11 cellular contexts compared by ENCODE assay signal in the genomic region with DNA sequence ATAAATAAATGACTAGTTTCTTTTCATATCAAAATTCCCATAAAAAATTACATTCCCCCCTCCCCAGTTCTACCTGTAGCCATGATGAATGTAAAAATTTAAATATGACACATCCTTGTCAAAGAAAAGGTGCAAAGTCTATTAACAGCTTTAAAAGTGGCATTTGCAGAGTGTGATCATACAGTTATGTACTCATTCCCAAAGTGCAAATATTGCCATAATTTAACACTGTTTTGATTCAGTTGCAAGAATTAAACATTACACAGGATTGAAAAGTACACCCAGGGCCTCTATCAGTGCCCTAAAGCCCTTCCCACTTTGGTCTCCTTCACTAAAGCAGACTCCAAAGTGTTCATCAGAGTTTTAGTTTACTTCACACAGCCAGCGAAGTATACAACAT. TPM values are rescaled to one million over a fixed set of nuclear protein-coding genes. Genes with fewer than 3 reads are reported as not detected.
"Had no signal": no experiment of that assay in that cellular context is flagged by ENCODE, and none has a peak within 500 bp of the region (broad histone marks: within the 10 kb centered on the region; RNA-seq: fewer than 3 reads in every experiment).

No MANE protein-coding gene starts in this region.

- H3K4me3 ChIP-seq: esophagus muscularis mucosa, lung, right atrium auricular region, skin epidermis, tibial nerve had no signal

- H3K27me3 Mint-ChIP-seq: naive B cell; stimulated activated naive B cell treated with anti-CD40 and anti-IgM and Interleukin-4, amounts not matched to agents 10 μg/mL and 1 μg/mL and 100 μg/mL, for 72 hours had no signal

- H3K9me3 Mint-ChIP-seq: naive B cell; stimulated activated naive B cell treated with anti-CD40 and anti-IgM and Interleukin-4, amounts not matched to agents 10 μg/mL and 1 μg/mL and 100 μg/mL, for 72 hours had no signal

- H3K27ac ChIP-seq: esophagus muscularis mucosa, right atrium auricular region, skin epidermis, tibial nerve had no signal

- H3K27me3 ChIP-seq: esophagus muscularis mucosa, right atrium auricular region, tibial nerve had no signal

- H3K4me1 ChIP-seq: right atrium auricular region had no signal

- DNase-seq: activated gamma-delta T cell treated with Interleukin-2 at 50 U/mL for 16 hours; glutamatergic neuron; naive B cell; stimulated activated naive B cell treated with anti-CD40 and anti-IgM and Interleukin-4, amounts not matched to agents 10 μg/mL and 1 μg/mL and 100 μg/mL, for 72 hours; T1000 had no signal

- H3K4me3 Mint-ChIP-seq: naive B cell; stimulated activated naive B cell treated with anti-CD40 and anti-IgM and Interleukin-4, amounts not matched to agents 10 μg/mL and 1 μg/mL and 100 μg/mL, for 72 hours had no signal

- H3K9me3 ChIP-seq: esophagus muscularis mucosa, right atrium auricular region, tibial nerve had no signal

RNA-seq across cellular contexts. Expression of a gene that starts 57.8 kb away (rescaled TPM):
- total RNA-seq: activated CD8-positive, alpha-beta memory T cell treated with anti-CD3 and anti-CD28 coated beads for 36 hours had no signal
